ENCODE assay signal across 16 cellular contexts in the genomic region with DNA sequence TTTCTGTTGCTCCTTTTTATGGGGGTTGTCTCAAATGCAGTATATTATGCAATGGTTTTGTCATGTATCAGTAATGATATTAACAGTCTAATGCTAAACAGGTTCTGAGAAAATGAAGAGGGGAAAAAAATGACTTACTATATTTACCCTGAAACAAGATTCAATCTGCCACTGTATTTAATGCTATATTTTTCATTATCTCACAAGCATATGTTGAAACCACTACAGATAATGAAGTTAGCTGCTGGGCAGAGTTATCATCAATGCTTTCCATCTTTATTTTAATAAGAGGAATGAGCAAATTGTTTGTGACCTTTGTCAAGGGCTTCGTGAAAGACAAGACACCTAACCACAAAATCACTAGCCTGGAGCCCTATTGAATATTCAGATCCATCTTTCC. TPM values are rescaled to one million over a fixed set of nuclear protein-coding genes. Genes with fewer than 3 reads are reported as not detected.
DNase-seq lines count a peak whose midpoint lies in the region.
"Had no signal": no experiment of that assay in that cellular context is flagged by ENCODE, and none has a peak within 500 bp of the region (broad histone marks: within the 10 kb centered on the region; RNA-seq: fewer than 3 reads in every experiment).

No MANE protein-coding gene starts in this region.

- DNase-seq in NCI-H2171 treated with DMSO at 0.1 percent for 48 hours (lab: John Stamatoyannopoulos, UW), result peak; percentile 27
- DNase-seq in NCI-H2171 (lab: John Stamatoyannopoulos, UW), result no peak
- DNase-seq in NCI-H526 treated with DMSO at 0.1 percent for 48 hours (lab: John Stamatoyannopoulos, UW), result peak; percentile 50
- DNase-seq in SK-N-DZ (ENCODE audit: low spot score), result peak; percentile 68
- no peak for DNase-seq in DMS114 treated with DMSO at 0.1 percent for 48 hours (lab: John Stamatoyannopoulos, UW; ENCODE audit: unreplicated experiment)
- no peak for DNase-seq in NCI-H1417 (lab: John Stamatoyannopoulos, UW)
- DNase-seq: C1 segment of cervical spinal cord; Calu3; CD4-positive, alpha-beta memory T cell; COR-L47; DMS53; DMS79 treated with DMSO at 0.1 percent for 48 hours; GF-D8; H9 had no signal

RNA-seq across cellular contexts. Expression of a gene that starts 32.6 kb away (rescaled TPM):
- polyA plus RNA-seq in SK-N-DZ (2014; cell fraction: cytosol; rRNA removed), result not detected in 2 replicates
- polyA plus RNA-seq in SK-N-DZ (2014; cell fraction: nucleus; rRNA removed), result not detected in 2 replicates
- polyA plus RNA-seq: BJ; CD4-positive, alpha-beta memory T cell; GM23338 had no signal

RNA-seq across cellular contexts. Expression of a gene that starts 49.6 kb away (rescaled TPM):
- polyA plus RNA-seq in SK-N-DZ (2014; cell fraction: cytosol; rRNA removed), result not detected in 2 replicates
- not detected in 2 replicates for polyA plus RNA-seq in SK-N-DZ (2014; cell fraction: nucleus; rRNA removed)
- polyA plus RNA-seq: BJ; CD4-positive, alpha-beta memory T cell; GM23338 had no signal

Comparison
In these comparisons a context has a peak if more than half of its experiments do, and no peak if none do; other contexts are left out.
1. DNase-seq: peak in NCI-H2171 treated with DMSO at 0.1 percent for 48 hours (single experiment), NCI-H526 treated with DMSO at 0.1 percent for 48 hours (single experiment) and SK-N-DZ (single experiment); none in NCI-H2171 (single experiment), DMS114 treated with DMSO at 0.1 percent for 48 hours (single experiment) and NCI-H1417 (0 of 3).